ENCODE assay signal across 1 cellular context in the genomic region with DNA sequence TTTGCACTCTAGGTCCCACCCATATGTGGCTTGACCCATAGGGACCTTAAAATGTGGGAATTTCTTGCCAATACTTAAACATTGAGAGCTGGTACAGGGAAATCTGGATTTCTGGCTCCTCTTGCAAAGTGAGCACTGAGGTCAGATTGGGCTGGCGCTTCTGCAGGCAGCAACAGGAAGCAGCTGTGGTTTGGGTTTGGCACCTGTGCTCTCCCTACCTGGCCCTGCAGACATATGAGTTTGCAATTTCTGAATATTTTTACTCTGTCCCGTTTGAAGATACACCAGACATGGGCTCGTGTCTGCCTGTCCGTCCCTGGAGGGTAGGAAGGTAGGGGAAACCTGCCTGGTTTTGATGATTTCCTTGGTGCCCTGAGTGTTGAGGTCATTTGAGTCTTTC.
TF ChIP-seq lines count a peak whose summit lies in the region.

No MANE protein-coding gene starts in this region.

TF ChIP-seq in GM23338, 12 proteins besides CTCF, POLR2A, EP300 and RAD21 (continued from another document):
- TF ChIP-seq, protein P1, sequence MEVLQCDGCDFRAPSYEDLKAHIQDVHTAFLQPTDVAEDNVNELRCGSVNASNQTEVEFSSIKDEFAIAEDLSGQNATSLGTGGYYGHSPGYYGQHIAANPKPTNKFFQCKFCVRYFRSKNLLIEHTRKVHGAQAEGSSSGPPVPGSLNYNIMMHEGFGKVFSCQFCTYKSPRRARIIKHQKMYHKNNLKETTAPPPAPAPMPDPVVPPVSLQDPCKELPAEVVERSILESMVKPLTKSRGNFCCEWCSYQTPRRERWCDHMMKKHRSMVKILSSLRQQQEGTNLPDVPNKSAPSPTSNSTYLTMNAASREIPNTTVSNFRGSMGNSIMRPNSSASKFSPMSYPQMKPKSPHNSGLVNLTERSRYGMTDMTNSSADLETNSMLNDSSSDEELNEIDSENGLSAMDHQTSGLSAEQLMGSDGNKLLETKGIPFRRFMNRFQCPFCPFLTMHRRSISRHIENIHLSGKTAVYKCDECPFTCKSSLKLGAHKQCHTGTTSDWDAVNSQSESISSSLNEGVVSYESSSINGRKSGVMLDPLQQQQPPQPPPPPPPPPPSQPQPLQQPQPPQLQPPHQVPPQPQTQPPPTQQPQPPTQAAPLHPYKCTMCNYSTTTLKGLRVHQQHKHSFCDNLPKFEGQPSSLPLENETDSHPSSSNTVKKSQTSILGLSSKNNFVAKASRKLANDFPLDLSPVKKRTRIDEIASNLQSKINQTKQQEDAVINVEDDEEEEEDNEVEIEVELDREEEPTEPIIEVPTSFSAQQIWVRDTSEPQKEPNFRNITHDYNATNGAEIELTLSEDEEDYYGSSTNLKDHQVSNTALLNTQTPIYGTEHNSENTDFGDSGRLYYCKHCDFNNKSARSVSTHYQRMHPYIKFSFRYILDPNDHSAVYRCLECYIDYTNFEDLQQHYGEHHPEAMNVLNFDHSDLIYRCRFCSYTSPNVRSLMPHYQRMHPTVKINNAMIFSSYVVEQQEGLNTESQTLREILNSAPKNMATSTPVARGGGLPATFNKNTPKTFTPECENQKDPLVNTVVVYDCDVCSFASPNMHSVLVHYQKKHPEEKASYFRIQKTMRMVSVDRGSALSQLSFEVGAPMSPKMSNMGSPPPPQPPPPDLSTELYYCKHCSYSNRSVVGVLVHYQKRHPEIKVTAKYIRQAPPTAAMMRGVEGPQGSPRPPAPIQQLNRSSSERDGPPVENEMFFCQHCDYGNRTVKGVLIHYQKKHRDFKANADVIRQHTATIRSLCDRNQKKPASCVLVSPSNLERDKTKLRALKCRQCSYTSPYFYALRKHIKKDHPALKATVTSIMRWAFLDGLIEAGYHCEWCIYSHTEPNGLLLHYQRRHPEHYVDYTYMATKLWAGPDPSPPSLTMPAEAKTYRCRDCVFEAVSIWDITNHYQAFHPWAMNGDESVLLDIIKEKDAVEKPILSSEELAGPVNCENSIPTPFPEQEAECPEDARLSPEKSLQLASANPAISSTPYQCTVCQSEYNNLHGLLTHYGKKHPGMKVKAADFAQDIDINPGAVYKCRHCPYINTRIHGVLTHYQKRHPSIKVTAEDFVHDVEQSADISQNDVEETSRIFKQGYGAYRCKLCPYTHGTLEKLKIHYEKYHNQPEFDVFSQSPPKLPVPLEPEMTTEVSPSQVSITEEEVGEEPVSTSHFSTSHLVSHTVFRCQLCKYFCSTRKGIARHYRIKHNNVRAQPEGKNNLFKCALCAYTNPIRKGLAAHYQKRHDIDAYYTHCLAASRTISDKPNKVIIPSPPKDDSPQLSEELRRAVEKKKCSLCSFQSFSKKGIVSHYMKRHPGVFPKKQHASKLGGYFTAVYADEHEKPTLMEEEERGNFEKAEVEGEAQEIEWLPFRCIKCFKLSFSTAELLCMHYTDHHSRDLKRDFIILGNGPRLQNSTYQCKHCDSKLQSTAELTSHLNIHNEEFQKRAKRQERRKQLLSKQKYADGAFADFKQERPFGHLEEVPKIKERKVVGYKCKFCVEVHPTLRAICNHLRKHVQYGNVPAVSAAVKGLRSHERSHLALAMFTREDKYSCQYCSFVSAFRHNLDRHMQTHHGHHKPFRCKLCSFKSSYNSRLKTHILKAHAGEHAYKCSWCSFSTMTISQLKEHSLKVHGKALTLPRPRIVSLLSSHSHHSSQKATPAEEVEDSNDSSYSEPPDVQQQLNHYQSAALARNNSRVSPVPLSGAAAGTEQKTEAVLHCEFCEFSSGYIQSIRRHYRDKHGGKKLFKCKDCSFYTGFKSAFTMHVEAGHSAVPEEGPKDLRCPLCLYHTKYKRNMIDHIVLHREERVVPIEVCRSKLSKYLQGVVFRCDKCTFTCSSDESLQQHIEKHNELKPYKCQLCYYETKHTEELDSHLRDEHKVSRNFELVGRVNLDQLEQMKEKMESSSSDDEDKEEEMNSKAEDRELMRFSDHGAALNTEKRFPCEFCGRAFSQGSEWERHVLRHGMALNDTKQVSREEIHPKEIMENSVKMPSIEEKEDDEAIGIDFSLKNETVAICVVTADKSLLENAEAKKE (CRISPR knock-in tag; IDR thresholded peaks at IDR 0.05), result no peak
- no peak for TF ChIP-seq ZNF331 (CRISPR knock-in tag; IDR thresholded peaks at IDR 0.05; ENCODE audit: low read depth)
- TF ChIP-seq JUNB (IDR thresholded peaks at IDR 0.05; ENCODE audit: unreplicated experiment), result no peak
- no peak for TF ChIP-seq CREB1 (CRISPR knock-in tag; IDR thresholded peaks at IDR 0.05; ENCODE audit: low read depth)
- TF ChIP-seq, protein P2, sequence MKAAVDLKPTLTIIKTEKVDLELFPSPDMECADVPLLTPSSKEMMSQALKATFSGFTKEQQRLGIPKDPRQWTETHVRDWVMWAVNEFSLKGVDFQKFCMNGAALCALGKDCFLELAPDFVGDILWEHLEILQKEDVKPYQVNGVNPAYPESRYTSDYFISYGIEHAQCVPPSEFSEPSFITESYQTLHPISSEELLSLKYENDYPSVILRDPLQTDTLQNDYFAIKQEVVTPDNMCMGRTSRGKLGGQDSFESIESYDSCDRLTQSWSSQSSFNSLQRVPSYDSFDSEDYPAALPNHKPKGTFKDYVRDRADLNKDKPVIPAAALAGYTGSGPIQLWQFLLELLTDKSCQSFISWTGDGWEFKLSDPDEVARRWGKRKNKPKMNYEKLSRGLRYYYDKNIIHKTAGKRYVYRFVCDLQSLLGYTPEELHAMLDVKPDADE (IDR thresholded peaks at IDR 0.05), result no peak
- TF ChIP-seq, protein P3, sequence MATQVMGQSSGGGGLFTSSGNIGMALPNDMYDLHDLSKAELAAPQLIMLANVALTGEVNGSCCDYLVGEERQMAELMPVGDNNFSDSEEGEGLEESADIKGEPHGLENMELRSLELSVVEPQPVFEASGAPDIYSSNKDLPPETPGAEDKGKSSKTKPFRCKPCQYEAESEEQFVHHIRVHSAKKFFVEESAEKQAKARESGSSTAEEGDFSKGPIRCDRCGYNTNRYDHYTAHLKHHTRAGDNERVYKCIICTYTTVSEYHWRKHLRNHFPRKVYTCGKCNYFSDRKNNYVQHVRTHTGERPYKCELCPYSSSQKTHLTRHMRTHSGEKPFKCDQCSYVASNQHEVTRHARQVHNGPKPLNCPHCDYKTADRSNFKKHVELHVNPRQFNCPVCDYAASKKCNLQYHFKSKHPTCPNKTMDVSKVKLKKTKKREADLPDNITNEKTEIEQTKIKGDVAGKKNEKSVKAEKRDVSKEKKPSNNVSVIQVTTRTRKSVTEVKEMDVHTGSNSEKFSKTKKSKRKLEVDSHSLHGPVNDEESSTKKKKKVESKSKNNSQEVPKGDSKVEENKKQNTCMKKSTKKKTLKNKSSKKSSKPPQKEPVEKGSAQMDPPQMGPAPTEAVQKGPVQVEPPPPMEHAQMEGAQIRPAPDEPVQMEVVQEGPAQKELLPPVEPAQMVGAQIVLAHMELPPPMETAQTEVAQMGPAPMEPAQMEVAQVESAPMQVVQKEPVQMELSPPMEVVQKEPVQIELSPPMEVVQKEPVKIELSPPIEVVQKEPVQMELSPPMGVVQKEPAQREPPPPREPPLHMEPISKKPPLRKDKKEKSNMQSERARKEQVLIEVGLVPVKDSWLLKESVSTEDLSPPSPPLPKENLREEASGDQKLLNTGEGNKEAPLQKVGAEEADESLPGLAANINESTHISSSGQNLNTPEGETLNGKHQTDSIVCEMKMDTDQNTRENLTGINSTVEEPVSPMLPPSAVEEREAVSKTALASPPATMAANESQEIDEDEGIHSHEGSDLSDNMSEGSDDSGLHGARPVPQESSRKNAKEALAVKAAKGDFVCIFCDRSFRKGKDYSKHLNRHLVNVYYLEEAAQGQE (IDR thresholded peaks at IDR 0.05; ENCODE audit: unreplicated experiment), result no peak
- TF ChIP-seq EZH2 (IDR thresholded peaks at IDR 0.05; ENCODE audit: low read depth, unreplicated experiment), result no peak
- TF ChIP-seq ZNF114 (CRISPR knock-in tag; IDR thresholded peaks at IDR 0.05), result no peak
